In genomic region chr3:152061296-152061695, GRCh38 we compare ENCODE assay signal across 21 cellular contexts.
"Had no signal": no experiment of that assay in that cellular context is flagged by ENCODE, and none has a peak within 500 bp of the region (broad histone marks: within the 10 kb centered on the region; RNA-seq: fewer than 3 reads in every experiment).

No MANE protein-coding gene starts in this region.

- H3K4me3 ChIP-seq: ascending aorta, coronary artery, heart left ventricle, left ventricle myocardium inferior, neural progenitor cell, right lobe of liver, smooth muscle cell, thoracic aorta, upper lobe of left lung had no signal

- H3K9ac ChIP-seq: neural progenitor cell had no signal

- H3K36me3 Mint-ChIP-seq: activated naive CD4-positive, alpha-beta T cell treated with anti-CD3 and anti-CD28 coated beads, Interleukin-2, amount 50 U/mL, for 24 hours; memory B cell; naive B cell; neural progenitor cell; stimulated activated memory B cell treated with anti-CD40 and anti-IgM and Interleukin-4, amounts not matched to agents 10 μg/mL and 1 μg/mL and 100 μg/mL, for 72 hours had no signal

- H3K9me3 ChIP-seq: ascending aorta, heart left ventricle, left ventricle myocardium inferior, right lobe of liver, thoracic aorta, upper lobe of left lung had no signal

- H3K27ac ChIP-seq: ascending aorta, coronary artery, heart left ventricle, left ventricle myocardium inferior, neural progenitor cell, right lobe of liver, thoracic aorta, VCaP had no signal

- DNase-seq: activated CD4-positive, alpha-beta T cell treated with anti-CD3 and anti-CD28 coated beads for 1 hour; activated CD8-positive, alpha-beta memory T cell treated with anti-CD3 and anti-CD28 coated beads for 24 hours; activated gamma-delta T cell; erythroblast; heart left ventricle; kidney; left ventricle myocardium inferior; naive B cell; right lobe of liver; stimulated activated CD4-positive, alpha-beta T cell treated with anti-CD3 and anti-CD28 coated beads, Interleukin-4, amount 100 ng/mL, for 24 hours; T-helper 2 cell; upper lobe of left lung had no signal

- H3K27ac Mint-ChIP-seq: activated naive CD4-positive, alpha-beta T cell treated with anti-CD3 and anti-CD28 coated beads, Interleukin-2, amount 50 U/mL, for 24 hours; memory B cell; naive B cell; neural progenitor cell; stimulated activated memory B cell treated with anti-CD40 and anti-IgM and Interleukin-4, amounts not matched to agents 10 μg/mL and 1 μg/mL and 100 μg/mL, for 72 hours had no signal

- H3K27me3 ChIP-seq: ascending aorta, heart left ventricle, neural progenitor cell, right lobe of liver, upper lobe of left lung had no signal

- H3K27me3 Mint-ChIP-seq: activated naive CD4-positive, alpha-beta T cell treated with anti-CD3 and anti-CD28 coated beads, Interleukin-2, amount 50 U/mL, for 24 hours; naive B cell had no signal

- H3K9me3 Mint-ChIP-seq: activated naive CD4-positive, alpha-beta T cell treated with anti-CD3 and anti-CD28 coated beads, Interleukin-2, amount 50 U/mL, for 24 hours; memory B cell; neural progenitor cell; stimulated activated memory B cell treated with anti-CD40 and anti-IgM and Interleukin-4, amounts not matched to agents 10 μg/mL and 1 μg/mL and 100 μg/mL, for 72 hours had no signal

- H3K4me1 Mint-ChIP-seq: activated naive CD4-positive, alpha-beta T cell treated with anti-CD3 and anti-CD28 coated beads, Interleukin-2, amount 50 U/mL, for 24 hours; memory B cell; naive B cell; neural progenitor cell; stimulated activated memory B cell treated with anti-CD40 and anti-IgM and Interleukin-4, amounts not matched to agents 10 μg/mL and 1 μg/mL and 100 μg/mL, for 72 hours had no signal

- H3K36me3 ChIP-seq: ascending aorta, heart left ventricle, left ventricle myocardium inferior, neural progenitor cell, right lobe of liver, thoracic aorta, upper lobe of left lung had no signal

- H3K4me2 ChIP-seq: smooth muscle cell had no signal

- ATAC-seq: heart left ventricle; right lobe of liver; stimulated activated memory B cell treated with anti-CD40 and anti-IgM and Interleukin-4, amounts not matched to agents 10 μg/mL and 1 μg/mL and 100 μg/mL, for 72 hours had no signal

- H3K4me3 Mint-ChIP-seq: activated naive CD4-positive, alpha-beta T cell treated with anti-CD3 and anti-CD28 coated beads, Interleukin-2, amount 50 U/mL, for 24 hours; memory B cell; naive B cell; neural progenitor cell; stimulated activated memory B cell treated with anti-CD40 and anti-IgM and Interleukin-4, amounts not matched to agents 10 μg/mL and 1 μg/mL and 100 μg/mL, for 72 hours had no signal

- H3K4me1 ChIP-seq: heart left ventricle, left ventricle myocardium inferior, right lobe of liver had no signal
